In the genomic region with DNA sequence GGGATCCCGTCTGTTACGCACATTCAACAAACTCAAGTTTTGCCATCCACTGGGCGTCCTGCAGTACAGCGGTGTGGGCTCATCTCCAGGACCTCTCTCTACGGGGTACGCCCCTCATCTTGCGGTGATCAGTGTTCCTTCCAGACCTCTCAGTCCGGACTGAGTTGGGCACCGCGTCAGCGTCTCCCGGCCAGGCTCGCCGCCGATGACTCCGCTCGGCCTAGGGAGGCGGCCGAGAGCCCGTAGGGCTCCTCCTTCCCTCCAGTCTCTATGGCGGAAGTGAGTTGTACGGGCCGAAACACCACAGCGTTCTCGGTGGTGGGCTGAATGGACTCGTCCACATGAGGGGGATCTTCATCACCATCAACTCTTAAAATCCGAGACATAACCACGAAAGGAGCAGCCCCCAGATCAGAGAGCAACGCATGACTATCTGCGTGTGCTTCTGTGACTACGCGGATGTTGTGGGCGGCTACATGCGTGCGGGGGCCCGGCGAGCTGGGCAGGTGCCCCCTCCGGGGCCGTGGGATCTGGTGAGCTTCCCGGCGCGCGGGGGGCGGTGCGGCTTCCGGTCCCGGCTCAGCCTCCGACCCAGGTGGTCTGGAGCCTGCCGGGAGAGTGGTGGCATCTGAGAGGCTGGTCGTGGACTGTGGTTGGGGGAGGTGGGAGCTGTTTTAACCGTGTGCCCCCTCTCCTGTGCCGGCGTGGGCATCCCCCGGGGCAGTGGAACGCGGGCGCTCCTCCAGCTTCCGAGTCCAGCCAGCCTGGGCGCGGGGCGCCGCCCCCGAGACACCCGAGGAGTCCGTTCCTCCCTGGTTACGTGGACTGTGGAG, we compare ENCODE assay signal across 8 cellular contexts. TPM values are rescaled to one million over a fixed set of nuclear protein-coding genes. Genes with fewer than 3 reads are reported as not detected.
DNase-seq lines count a peak whose midpoint lies in the region; ATAC-seq and TF ChIP-seq lines count a peak whose summit lies in the region.

Gene ATG101 (plus strand): TSS at position 569 of the 833 bp plus-strand sequence. CDS start 3,673 bp downstream, outside the sequence.

- H3K79me2 ChIP-seq in PC-9 (ENCODE audit: low read depth): peaks cover 47% of the 10 kb centered on the region

- H3K36me3 ChIP-seq in PC-9 (ENCODE audit: low read depth) (peaks cover 14% of the 10 kb centered on the region; the same call in 1 of the 2 replicates), esophagus (ENCODE audit: control insufficient read depth in 2 of 2, insufficient read depth in 2 of 2, low read length in 1 of 2) (peaks cover 0 to 10% of the 10 kb centered on the region in 2 donors), mucosa of stomach (ENCODE audit: control insufficient read depth, insufficient read depth, low read length) (peaks cover 7% of the 10 kb centered on the region)

- POLR2A ChIA-PET in PC-9 (lab: Charles Lee; ENCODE audit: unreplicated experiment): interaction anchor here (0.6 to 1.2 kb wide), 6 partner anchors 24 to 39 kb away, joined by 3 to 11 read pairs (median 4); no protein-coding TSS in a partner anchor

- no peaks in the 10 kb centered on the region for H3K9me2 ChIP-seq in PC-9 (ENCODE audit: insufficient read depth)

- H3K27ac Mint-ChIP-seq in activated T-cell treated with anti-CD3 and anti-CD28 coated beads, Interleukin-2, amount 50 U/mL, for 24 hours: peak within 1 kb of the TSS; percentile 100

- no peaks in the 10 kb centered on the region for H3K9me3 Mint-ChIP-seq in activated T-cell treated with anti-CD3 and anti-CD28 coated beads, Interleukin-2, amount 50 U/mL, for 24 hours

- DNase-seq in DMS79 treated with DMSO at 0.1 percent for 48 hours (lab: John Stamatoyannopoulos, UW) (peak; percentile 70), KBM-7 (peak; percentile 95), PC-9 (peak; percentile 87)
- DNase-seq in activated T-cell treated with anti-CD3 and anti-CD28 coated beads, Interleukin-2, amount 50 U/mL, for 24 hours: peak; percentile 89
- peak; percentile 81 to 82 for DNase-seq in stimulated activated CD8-positive, alpha-beta memory T cell treated with anti-CD3 and anti-CD28 coated beads, Interleukin-7, amount 100 ng/mL, for 4 hours (ENCODE audit: low read depth in 2 of 2)

- H3K27ac ChIP-seq in PC-9 (peak within 1 kb of the TSS; percentile 80), esophagus (ENCODE audit: low read depth in 2 of 2, low read length in 1 of 2) (peak within 1 kb of the TSS; percentile 79 to 89)

- peaks cover 25% of the 10 kb centered on the region for H4K20me1 ChIP-seq in PC-9 (ENCODE audit: insufficient read depth)

- peaks cover 20% of the 10 kb centered on the region for H3K4me1 ChIP-seq in PC-9 (replicated peaks; ENCODE audit: insufficient read depth)
- peaks cover 0 to 11% of the 10 kb centered on the region in 2 donors for H3K4me1 ChIP-seq in esophagus (ENCODE audit: control insufficient read depth in 2 of 2, insufficient read depth in 2 of 2, low read length in 1 of 2)
- peaks cover 31% of the 10 kb centered on the region for H3K4me1 ChIP-seq in mucosa of stomach (ENCODE audit: control insufficient read depth, insufficient read depth, low read length)

- no peaks in the 10 kb centered on the region for H3K27me3 Mint-ChIP-seq in activated T-cell treated with anti-CD3 and anti-CD28 coated beads, Interleukin-2, amount 50 U/mL, for 24 hours

- H3K4me2 ChIP-seq in PC-9: peak within 1 kb of the TSS; percentile 88

- peak within 1 kb of the TSS; percentile 82 for H2AFZ ChIP-seq in PC-9

- intact Hi-C loops in PC-9 (cut with micrococcal nuclease; ENCODE audit: unreplicated experiment): loop anchor here (1.0 kb wide), 1 partner anchor 44 kb away; no protein-coding TSS in a partner anchor

- in situ Hi-C loops in KBM-7 (cut with MboI; ENCODE audit: low pct_unique_long_range_greater_than_20kb, low sequenced_read_pairs): no loop called here

- ATAC-seq in GM21717 (IDR thresholded peaks at IDR 0.05; ENCODE audit: unreplicated experiment): peak; percentile 94

- WGBS in esophagus, 2 donors: 1% methylated on average over 63 to 66 of the region's 66 CpGs

- H3K27me3 ChIP-seq in PC-9 (ENCODE audit: insufficient read depth, low read depth) (peaks cover 6% of the 10 kb centered on the region; the same call in 1 of the 2 replicates), esophagus (ENCODE audit: control insufficient read depth in 1 of 2, insufficient read depth in 2 of 2, low read length in 2 of 2) (no peaks in the 10 kb centered on the region), mucosa of stomach (ENCODE audit: control insufficient read depth, insufficient read depth, low read length) (no peaks in the 10 kb centered on the region)

- H3K9me3 ChIP-seq in PC-9 (ENCODE audit: insufficient read depth, low read depth): no peaks in the 10 kb centered on the region
- no peaks in the 10 kb centered on the region for H3K9me3 ChIP-seq in esophagus (ENCODE audit: control insufficient read depth in 2 of 2, insufficient read depth in 1 of 2, low read depth in 1 of 2, low read length in 1 of 2)
- no peaks in the 10 kb centered on the region for H3K9me3 ChIP-seq in mucosa of stomach (ENCODE audit: control insufficient read depth, low read length)

- H3K4me1 Mint-ChIP-seq in activated T-cell treated with anti-CD3 and anti-CD28 coated beads, Interleukin-2, amount 50 U/mL, for 24 hours (ENCODE audit: low read depth): peaks cover 50% of the 10 kb centered on the region

- peak within 1 kb of the TSS; percentile 88 for H3K9ac ChIP-seq in mucosa of stomach (ENCODE audit: low read length)

- peak within 1 kb of the TSS; percentile 95 for H3K4me3 Mint-ChIP-seq in activated T-cell treated with anti-CD3 and anti-CD28 coated beads, Interleukin-2, amount 50 U/mL, for 24 hours

- H3K4me3 ChIP-seq in PC-9 (peak within 1 kb of the TSS; percentile 89), esophagus (ENCODE audit: low read depth in 1 of 2, low read length in 2 of 2) (peak within 1 kb of the TSS; percentile 77 to 84), mucosa of stomach (ENCODE audit: low read length) (peak within 1 kb of the TSS; percentile 94)

- peaks cover 6% of the 10 kb centered on the region for H3F3A ChIP-seq in PC-9 (ENCODE audit: insufficient read depth, low read depth)

- H3K36me3 Mint-ChIP-seq in activated T-cell treated with anti-CD3 and anti-CD28 coated beads, Interleukin-2, amount 50 U/mL, for 24 hours (ENCODE audit: low read depth): peaks cover 39% of the 10 kb centered on the region

- BruUV-seq in PC-9 (replicated peaks; lab: Mats Ljungman, UMichigan): no TSS peak

- CTCF ChIA-PET in PC-9 (lab: Charles Lee): interaction anchor here (0.5 to 3.3 kb wide), 9 partner anchors 14 to 1026 kb away, joined by 3 to 20 read pairs (median 5); partner anchors contain the start of genes KRT8 and NR4A1

- TF ChIP-seq CTCF in PC-9 (conservative IDR thresholded peaks at IDR 0.05): no peak

RNA-seq across cellular contexts. Expression of gene ATG101, which starts in this region (rescaled TPM):
- 44.6 and 59.0 TPM in 2 replicates for total RNA-seq in PC-9 (2021)
- 10 to 100 TPM; 16.3 to 43.0 TPM for polyA plus RNA-seq in esophagus

Comparison
In these comparisons a context has a peak if more than half of its experiments do, and no peak if none do; other contexts are left out.
1. Peak in every context shown above with its lines: DNase-seq, ATAC-seq, H3K4me3 ChIP-seq and H3K27ac ChIP-seq.